Comparison of ENCODE assay signal across 9 cellular contexts in genomic region chr15:67148196-67148701, GRCh38.
DNase-seq lines count a peak whose midpoint lies in the region; ATAC-seq and TF ChIP-seq lines count a peak whose summit lies in the region.
"Had no signal": no experiment of that assay in that cellular context is flagged by ENCODE, and none has a peak within 500 bp of the region (broad histone marks: within the 10 kb centered on the region; RNA-seq: fewer than 3 reads in every experiment).

No MANE protein-coding gene starts in this region.

- no peaks in the 10 kb centered on the region for H3K27me3 ChIP-seq in psoas muscle (ENCODE audit: insufficient read depth in 3 of 3, low read length in 2 of 3)
- no peaks in the 10 kb centered on the region for H3K27me3 ChIP-seq in HAP-1 (ENCODE audit: low read depth)

- in situ Hi-C loops in HAP-1 (cut with MboI; ENCODE audit: low sequenced_read_pairs), result no loop called here

- H3K36me3 ChIP-seq in psoas muscle (ENCODE audit: insufficient read depth in 1 of 2, low read depth in 1 of 2), result no peaks in the 10 kb centered on the region
- H3K36me3 ChIP-seq in HAP-1 (replicated peaks), result no peaks in the 10 kb centered on the region

- ATAC-seq in psoas muscle (peak; percentile 64 to 74 (median 71)), HG02884 (IDR thresholded peaks at IDR 0.05; ENCODE audit: unreplicated experiment) (no peak)

- TF ChIP-seq CTCF in cardiac fibroblast (IDR thresholded peaks at IDR 0.05; ENCODE audit: low read depth, low read length), result no peak
- TF ChIP-seq CTCF in psoas muscle (IDR thresholded peaks at IDR 0.05), result no peak

- DNase-seq in GM03348 (ENCODE audit: low spot score) (peak; percentile 71), NCI-H2196 treated with DMSO at 0.1 percent for 48 hours (lab: John Stamatoyannopoulos, UW; ENCODE audit: unreplicated experiment) (peak; percentile 10), cardiac fibroblast (ENCODE audit: low read depth in 2 of 2) (peak; percentile 68 to 77), psoas muscle (no peak), posterior vena cava (ENCODE audit: low spot score) (no peak), HAP-1 (ENCODE audit: low spot score in 2 of 2) (no peak), hepatic stellate cell (ENCODE audit: low spot score) (no peak)

- H3K4me1 ChIP-seq in psoas muscle, result peaks cover 93% of the 10 kb centered on the region
- H3K4me1 ChIP-seq in HAP-1, result peaks cover 46% of the 10 kb centered on the region

- 24 to 33% (median 31%) methylated on average over 6 of the region's 6 CpGs for WGBS in psoas muscle, 3 donors

- H3K4me3 ChIP-seq in cardiac fibroblast (replicated peaks in 1 of 2; ENCODE audit: low read depth in 2 of 2, low read length in 2 of 2) (no peak overlapping the region), psoas muscle (no peak overlapping the region), HAP-1 (no peak overlapping the region)

- intact Hi-C loops in psoas muscle (cut with DNase I) (no loop called here), posterior vena cava (cut with DNase I) (no loop called here)

- H3K27ac ChIP-seq in psoas muscle, result peak overlapping the region; percentile 87
- H3K27ac ChIP-seq: KMS-11 had no signal

- H3K9me3 ChIP-seq in psoas muscle, result no peaks in the 10 kb centered on the region
- H3K9me3 ChIP-seq in HAP-1, result no peaks in the 10 kb centered on the region

Comparison
In these comparisons a context has a peak if more than half of its experiments do, and no peak if none do; other contexts are left out.
1. DNase-seq: peak in GM03348 (single experiment), NCI-H2196 treated with DMSO at 0.1 percent for 48 hours (single experiment) and cardiac fibroblast (2 of 2); none in psoas muscle (0 of 2), posterior vena cava (single experiment), HAP-1 (0 of 2) and hepatic stellate cell (single experiment).